14 cellular contexts compared by ENCODE assay signal in the genomic region with DNA sequence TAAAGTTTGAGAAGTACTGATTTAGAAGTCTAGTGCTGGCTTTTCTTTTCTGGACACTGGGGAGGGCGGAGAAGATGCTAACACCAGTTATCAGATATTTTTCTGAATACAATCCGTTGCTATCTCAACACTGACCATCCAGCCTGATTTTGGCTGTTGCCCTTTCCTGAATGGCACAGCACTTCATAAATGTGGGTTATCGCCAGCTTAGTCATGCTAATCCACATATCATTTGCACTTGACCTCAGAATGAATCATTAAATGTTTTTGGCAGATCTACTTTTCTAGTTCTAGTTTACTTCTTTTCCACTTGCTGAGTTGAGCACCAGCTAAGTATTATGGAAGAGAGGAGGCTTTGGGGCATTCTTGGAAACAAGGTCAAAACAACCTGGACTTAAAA.
DNase-seq lines count a peak whose midpoint lies in the region; TF ChIP-seq lines count a peak whose summit lies in the region.
"Had no signal": no experiment of that assay in that cellular context is flagged by ENCODE, and none has a peak within 500 bp of the region (broad histone marks: within the 10 kb centered on the region; RNA-seq: fewer than 3 reads in every experiment).

No MANE protein-coding gene starts in this region.

- DNase-seq in AG09319 (ENCODE audit: extremely low read depth, low read depth) (peak; percentile 22), HT-29 (ENCODE audit: low spot score) (peak; percentile 16), astrocyte of the hippocampus (ENCODE audit: low read depth, low spot score) (peak; percentile 58), hepatic stellate cell (ENCODE audit: low spot score) (peak; percentile 17), neuronal stem cell (ENCODE audit: low spot score) (no peak), DMS114 treated with DMSO at 0.1 percent for 48 hours (lab: John Stamatoyannopoulos, UW; ENCODE audit: unreplicated experiment) (no peak), testis (no peak), GM13976 (ENCODE audit: low spot score) (no peak)
- DNase-seq: activated CD4-positive, alpha-beta T cell treated with anti-CD3 and anti-CD28 coated beads, Interleukin-2, amount 10 ng/mL, durations not matched to agents 24 days and 14 days; activated T-cell treated with anti-CD3 and anti-CD28 coated beads, Interleukin-2, amount 50 U/mL, for 24 hours; BE2C; DMS153; NCI-H774; posterior cingulate gyrus had no signal

- no peak overlapping the region for H3K4me2 ChIP-seq in neuronal stem cell (ENCODE audit: insufficient read depth, low read length, poor library complexity, severe bottlenecking)

- no peak overlapping the region for H2BK120ac ChIP-seq in neuronal stem cell (ENCODE audit: low read depth, low read length)

- WGBS in neuronal stem cell (ENCODE audit: extremely low coverage in 2 of 2, insufficient read length in 2 of 2, insufficient replicate concordance in 1 of 2), 2 donors: no CpG with 5 or more reads among the region's 3 CpGs
- WGBS in testis, 2 donors: 85 to 86% methylated on average over 3 of the region's 3 CpGs

- intact Hi-C loops in testis (cut with DNase I; ENCODE audit: low total_unique reads): no loop called here

- no peak overlapping the region for H2BK15ac ChIP-seq in neuronal stem cell (ENCODE audit: low read length)

- no peaks in the 10 kb centered on the region for H3K9me3 ChIP-seq in neuronal stem cell (replicated peaks in 1 of 2; ENCODE audit: control insufficient read depth in 2 of 2, insufficient read depth in 1 of 2, low read depth in 1 of 2, low read length in 2 of 2)
- H3K9me3 ChIP-seq in testis: no peaks in the 10 kb centered on the region
- H3K9me3 ChIP-seq: BE2C had no signal

- no peak overlapping the region for H2BK12ac ChIP-seq in neuronal stem cell (ENCODE audit: low read length)

- H4K91ac ChIP-seq in neuronal stem cell (ENCODE audit: low read depth, low read length, poor library complexity): no peak overlapping the region

- no peak overlapping the region for H3K14ac ChIP-seq in neuronal stem cell (ENCODE audit: low read length)

- no peak overlapping the region for H2BK5ac ChIP-seq in neuronal stem cell (ENCODE audit: low read length)

- TF ChIP-seq POLR2A in testis (IDR thresholded peaks at IDR 0.05): no peak

- H3K18ac ChIP-seq in neuronal stem cell (ENCODE audit: low read length): no peak overlapping the region

- H3K36me3 ChIP-seq in neuronal stem cell (replicated peaks in 1 of 2; ENCODE audit: control insufficient read depth in 2 of 2, insufficient read depth in 2 of 2, low read length in 2 of 2) (no peaks in the 10 kb centered on the region), testis (ENCODE audit: low read depth, missing control alignments) (no peaks in the 10 kb centered on the region)
- H3K36me3 ChIP-seq: BE2C had no signal

- no peak overlapping the region for H3K4ac ChIP-seq in neuronal stem cell (ENCODE audit: low read length)

- H3K4me1 ChIP-seq in neuronal stem cell (ENCODE audit: control insufficient read depth in 2 of 2, insufficient read depth in 1 of 2, low read depth in 1 of 2, low read length in 2 of 2) (no peaks in the 10 kb centered on the region), testis (no peaks in the 10 kb centered on the region)
- H3K4me1 ChIP-seq: BE2C had no signal

- H3K79me1 ChIP-seq in neuronal stem cell (ENCODE audit: low read depth, low read length): no peaks in the 10 kb centered on the region

- no peak overlapping the region for H3K23ac ChIP-seq in neuronal stem cell (ENCODE audit: low read depth, low read length, poor library complexity)

- H3K9ac ChIP-seq in neuronal stem cell (ENCODE audit: low read depth, low read length, poor library complexity): no peak overlapping the region

- TF ChIP-seq CTCF in AG09319 (IDR thresholded peaks at IDR 0.05; ENCODE audit: low read depth, low read length) (no peak), testis (IDR thresholded peaks at IDR 0.05) (no peak), GM13976 (IDR thresholded peaks at IDR 0.05; ENCODE audit: borderline replicate concordance, control extremely low read depth, extremely low read depth, insufficient read depth, missing control alignments) (no peak)

- H3K27me3 ChIP-seq in neuronal stem cell (ENCODE audit: control insufficient read depth in 3 of 3, insufficient read depth in 3 of 3, low read depth in 1 of 3, low read length in 3 of 3) (no peaks in the 10 kb centered on the region), testis (no peaks in the 10 kb centered on the region)
- H3K27me3 ChIP-seq: BE2C had no signal

- in situ Hi-C loops in GM13976 (cut with MboI; ENCODE audit: low sequenced_read_pairs, unreplicated experiment): no loop called here

- H3K27ac ChIP-seq in neuronal stem cell (replicated peaks; ENCODE audit: low read length) (no peak overlapping the region), testis (no peak overlapping the region)

- H3K4me3 ChIP-seq in neuronal stem cell (ENCODE audit: low read length in 2 of 2): no peak overlapping the region
- no peak overlapping the region for H3K4me3 ChIP-seq in testis

- no peak overlapping the region for H2AK5ac ChIP-seq in neuronal stem cell (ENCODE audit: low read depth, low read length)

- H2AFZ ChIP-seq in neuronal stem cell (ENCODE audit: low read length): no peak overlapping the region

- no peak overlapping the region for H4K8ac ChIP-seq in neuronal stem cell (ENCODE audit: low read depth, low read length)

Comparison
In these comparisons a context has a peak if more than half of its experiments do, and no peak if none do; other contexts are left out.
1. DNase-seq: peak in AG09319 (single experiment), HT-29 (single experiment), astrocyte of the hippocampus (single experiment) and hepatic stellate cell (single experiment); none in neuronal stem cell (single experiment), DMS114 treated with DMSO at 0.1 percent for 48 hours (single experiment), testis (single experiment) and GM13976 (single experiment).